15 cellular contexts compared by ENCODE assay signal in genomic region chr9:116286287-116286686, GRCh38.
DNase-seq lines count a peak whose midpoint lies in the region; ATAC-seq and TF ChIP-seq lines count a peak whose summit lies in the region.
"Had no signal": no experiment of that assay in that cellular context is flagged by ENCODE, and none has a peak within 500 bp of the region (broad histone marks: within the 10 kb centered on the region; RNA-seq: fewer than 3 reads in every experiment).

No MANE protein-coding gene starts in this region.

- POLR2A ChIA-PET in A673 (lab: Charles Lee; ENCODE audit: low non-redundant PET) = no interaction called here

- H3K36me3 ChIP-seq in A673 (ENCODE audit: insufficient read depth, low read length, poor library complexity, severe bottlenecking) = peaks cover 24% of the 10 kb centered on the region
- H3K36me3 ChIP-seq in iPS-15b (ENCODE audit: control insufficient read depth, insufficient read depth, low read length) = no peaks in the 10 kb centered on the region
- H3K36me3 ChIP-seq in Karpas-422 (ENCODE audit: insufficient read depth, low read length) = no peaks in the 10 kb centered on the region
- H3K36me3 ChIP-seq: Peyer's patch, tibial artery had no signal

- peaks cover 9% of the 10 kb centered on the region for H3K27me3 Mint-ChIP-seq in activated T-helper 17 cell treated with anti-CD3 and anti-CD28 coated beads, Interleukin-2, amount 50 U/mL, for 72 hours
- H3K27me3 Mint-ChIP-seq in activated CD4-positive, alpha-beta T cell treated with anti-CD3 and anti-CD28 coated beads, Interleukin-2, amount 10 ng/mL, durations not matched to agents 24 days and 14 days = no peaks in the 10 kb centered on the region

- no peak overlapping the region for H3K27ac ChIP-seq in A673 (ENCODE audit: low read depth, low read length, poor library complexity, severe bottlenecking)
- no peak overlapping the region for H3K27ac ChIP-seq in Karpas-422 (ENCODE audit: low read length)
- H3K27ac ChIP-seq: Peyer's patch, tibial artery had no signal

- no peak overlapping the region for H3K27ac Mint-ChIP-seq in activated T-helper 17 cell treated with anti-CD3 and anti-CD28 coated beads, Interleukin-2, amount 50 U/mL, for 72 hours
- no peak overlapping the region for H3K27ac Mint-ChIP-seq in activated CD4-positive, alpha-beta T cell treated with anti-CD3 and anti-CD28 coated beads, Interleukin-2, amount 10 ng/mL, durations not matched to agents 24 days and 14 days
- H3K27ac Mint-ChIP-seq: mesothelial cell of epicardium had no signal

- H3K36me3 Mint-ChIP-seq in activated T-helper 17 cell treated with anti-CD3 and anti-CD28 coated beads, Interleukin-2, amount 50 U/mL, for 72 hours (ENCODE audit: low read depth) = no peaks in the 10 kb centered on the region
- no peaks in the 10 kb centered on the region for H3K36me3 Mint-ChIP-seq in activated CD4-positive, alpha-beta T cell treated with anti-CD3 and anti-CD28 coated beads, Interleukin-2, amount 10 ng/mL, durations not matched to agents 24 days and 14 days (ENCODE audit: low read depth)
- H3K36me3 Mint-ChIP-seq: mesothelial cell of epicardium had no signal

- CTCF ChIA-PET in A673 (lab: Charles Lee) = no interaction called here

- no peak overlapping the region for H2AFZ ChIP-seq in Karpas-422 (ENCODE audit: low read length)

- peak; percentile 65 for DNase-seq in A673 (ENCODE audit: low spot score)
- peak; percentile 62 for DNase-seq in NCI-H128 (lab: John Stamatoyannopoulos, UW; ENCODE audit: unreplicated experiment)
- peak; percentile 91 for DNase-seq in NCI-H748 treated with DMSO at 0.1 percent for 48 hours (lab: John Stamatoyannopoulos, UW)
- DNase-seq in activated naive CD4-positive, alpha-beta T cell treated with anti-CD3 and anti-CD28 coated beads, Interleukin-2, amount 50 U/mL, for 16 hours = no peak
- no peak for DNase-seq in Karpas-422
- DNase-seq in activated CD4-positive, alpha-beta T cell treated with anti-CD3 and anti-CD28 coated beads, Interleukin-2, amount 10 ng/mL, durations not matched to agents 24 days and 14 days = no peak
- DNase-seq: activated CD4-positive, CD25-positive, alpha-beta regulatory T cell; erythroblast; NCI-H2171; Peyer's patch; tibial artery had no signal

- H3K9me3 Mint-ChIP-seq in activated T-helper 17 cell treated with anti-CD3 and anti-CD28 coated beads, Interleukin-2, amount 50 U/mL, for 72 hours = no peaks in the 10 kb centered on the region
- H3K9me3 Mint-ChIP-seq in activated CD4-positive, alpha-beta T cell treated with anti-CD3 and anti-CD28 coated beads, Interleukin-2, amount 10 ng/mL, durations not matched to agents 24 days and 14 days = no peaks in the 10 kb centered on the region
- H3K9me3 Mint-ChIP-seq: mesothelial cell of epicardium had no signal

- H3K4me3 Mint-ChIP-seq in activated T-helper 17 cell treated with anti-CD3 and anti-CD28 coated beads, Interleukin-2, amount 50 U/mL, for 72 hours = no peak overlapping the region
- no peak overlapping the region for H3K4me3 Mint-ChIP-seq in activated CD4-positive, alpha-beta T cell treated with anti-CD3 and anti-CD28 coated beads, Interleukin-2, amount 10 ng/mL, durations not matched to agents 24 days and 14 days
- H3K4me3 Mint-ChIP-seq: mesothelial cell of epicardium had no signal

- no peak overlapping the region for H3K9ac ChIP-seq in iPS-15b (ENCODE audit: low read depth, low read length)
- no peak overlapping the region for H3K9ac ChIP-seq in Karpas-422 (ENCODE audit: low read length)

- no TSS peak for BruUV-seq in A673 (replicated peaks; lab: Mats Ljungman, UMichigan)

- no peaks in the 10 kb centered on the region for H3K4me1 Mint-ChIP-seq in activated T-helper 17 cell treated with anti-CD3 and anti-CD28 coated beads, Interleukin-2, amount 50 U/mL, for 72 hours
- no peaks in the 10 kb centered on the region for H3K4me1 Mint-ChIP-seq in activated CD4-positive, alpha-beta T cell treated with anti-CD3 and anti-CD28 coated beads, Interleukin-2, amount 10 ng/mL, durations not matched to agents 24 days and 14 days

- ATAC-seq in activated T-helper 17 cell treated with anti-CD3 and anti-CD28 coated beads, Interleukin-2, amount 50 U/mL, for 72 hours (replicated peaks) = no peak
- ATAC-seq: K562 had no signal

- H3K79me2 ChIP-seq in Karpas-422 (ENCODE audit: low read length) = no peaks in the 10 kb centered on the region

- H3K9me2 ChIP-seq in Karpas-422 (replicated peaks; ENCODE audit: insufficient read depth, low read length) = no peaks in the 10 kb centered on the region

- intact Hi-C loops in A673 (cut with micrococcal nuclease; ENCODE audit: unreplicated experiment) = no loop called here
- intact Hi-C loops in activated CD4-positive, alpha-beta T cell treated with anti-CD3 and anti-CD28 coated beads, Interleukin-2, amount 10 ng/mL, durations not matched to agents 24 days and 14 days (cut with micrococcal nuclease) = no loop called here

- H3K27me3 ChIP-seq in A673 (replicated peaks; ENCODE audit: insufficient read depth, low read depth, low read length, poor library complexity) (no peaks in the 10 kb centered on the region), iPS-15b (ENCODE audit: control insufficient read depth, insufficient read depth, low read length) (peaks cover 55% of the 10 kb centered on the region), Karpas-422 (ENCODE audit: low read length) (no peaks in the 10 kb centered on the region)
- H3K27me3 ChIP-seq: Peyer's patch, tibial artery had no signal

- no peak overlapping the region for H3K4me2 ChIP-seq in Karpas-422 (ENCODE audit: low read depth, low read length, poor library complexity, severe bottlenecking)

- TF ChIP-seq CTCF in A673 (conservative IDR thresholded peaks at IDR 0.05; ENCODE audit: low read depth, low read length) = no peak

- H3K4me1 ChIP-seq in A673 (ENCODE audit: insufficient read depth, low read length, poor library complexity, severe bottlenecking) (peaks cover 12% of the 10 kb centered on the region), iPS-15b (ENCODE audit: control insufficient read depth, insufficient read depth, low read length) (peaks cover 30% of the 10 kb centered on the region), Karpas-422 (ENCODE audit: low read length) (no peaks in the 10 kb centered on the region)
- H3K4me1 ChIP-seq: Peyer's patch, tibial artery had no signal

- H3K9me3 ChIP-seq in A673 (ENCODE audit: low read depth, low read length, poor library complexity, severe bottlenecking) (no peaks in the 10 kb centered on the region), iPS-15b (ENCODE audit: control insufficient read depth, insufficient read depth, low read length) (no peaks in the 10 kb centered on the region), Karpas-422 (ENCODE audit: low read length) (no peaks in the 10 kb centered on the region)
- H3K9me3 ChIP-seq: Peyer's patch, tibial artery had no signal

- no peaks in the 10 kb centered on the region for H4K20me1 ChIP-seq in Karpas-422 (ENCODE audit: insufficient read depth, low read depth, low read length)

- no peak overlapping the region for H3K4me3 ChIP-seq in A673 (ENCODE audit: low read depth, low read length, poor library complexity, severe bottlenecking)
- peak overlapping the region; percentile 26 for H3K4me3 ChIP-seq in iPS-15b (ENCODE audit: low read depth, low read length)
- H3K4me3 ChIP-seq in Karpas-422 (ENCODE audit: low read length) = no peak overlapping the region
- H3K4me3 ChIP-seq: K562, Peyer's patch, tibial artery had no signal

Comparison
In these comparisons a context has a peak if more than half of its experiments do, and no peak if none do; other contexts are left out.
1. DNase-seq: peak in A673 (single experiment), NCI-H128 (single experiment) and NCI-H748 treated with DMSO at 0.1 percent for 48 hours (single experiment); none in activated naive CD4-positive, alpha-beta T cell treated with anti-CD3 and anti-CD28 coated beads, Interleukin-2, amount 50 U/mL, for 16 hours (single experiment), Karpas-422 (single experiment) and activated CD4-positive, alpha-beta T cell treated with anti-CD3 and anti-CD28 coated beads, Interleukin-2, amount 10 ng/mL, durations not matched to agents 24 days and 14 days (single experiment).